In the genomic region with DNA sequence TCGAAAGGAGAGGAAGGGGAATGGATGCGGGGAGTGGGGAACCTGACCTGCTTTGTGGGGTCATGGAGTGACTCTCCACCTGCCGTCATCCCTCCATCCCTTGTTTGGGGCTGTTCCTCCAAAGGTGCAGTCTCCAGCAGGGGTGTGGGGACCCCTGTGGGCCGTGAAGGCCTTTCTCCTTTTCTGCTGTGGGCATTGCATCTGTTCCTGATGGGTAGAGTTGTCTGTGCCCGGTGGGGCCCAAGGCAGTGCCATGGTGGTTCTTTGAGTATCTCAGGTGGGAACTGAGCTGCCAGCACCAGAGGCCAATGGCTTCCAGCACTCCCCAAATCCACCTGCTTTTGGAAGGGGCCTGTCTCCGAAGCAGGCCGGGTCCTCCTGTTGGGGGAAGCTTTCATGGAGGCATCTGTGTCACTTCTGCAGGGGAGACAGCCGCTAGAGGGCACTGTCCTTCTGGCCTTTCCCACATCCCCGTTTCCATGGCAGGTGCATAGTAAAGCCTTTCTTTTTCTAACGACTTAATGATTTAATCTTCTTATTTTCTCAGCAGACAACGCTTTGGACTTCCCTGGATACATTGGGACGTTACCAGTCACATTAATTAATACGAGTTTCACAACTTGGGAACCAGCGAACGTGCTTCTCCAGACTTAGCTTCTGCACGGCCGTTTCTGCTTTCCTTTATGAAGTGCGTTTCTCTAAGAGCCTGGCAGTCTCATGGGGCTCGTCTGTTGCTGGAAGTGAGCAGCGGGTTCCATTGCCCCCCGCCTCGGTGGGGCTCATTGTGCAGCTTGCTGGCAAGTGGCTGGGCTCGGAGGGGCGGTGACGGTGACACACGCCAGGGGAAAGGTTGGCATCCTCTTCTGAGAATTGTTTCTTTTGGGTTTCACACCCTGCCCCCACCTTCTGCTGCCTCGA, we compare ENCODE assay signal across 8 cellular contexts. TPM values are rescaled to one million over a fixed set of nuclear protein-coding genes. Genes with fewer than 3 reads are reported as not detected.
DNase-seq lines count a peak whose midpoint lies in the region; ATAC-seq, FAIRE-seq and TF ChIP-seq lines count a peak whose summit lies in the region.

No MANE protein-coding gene starts in this region.

- POLR2A ChIA-PET in A549 (lab: Yijun Ruan, JAX), result no interaction called here

- peak in 1 of 2 experiments; percentile 85; a peak in 3 of 6 replicates for ATAC-seq in A549
- ATAC-seq in right lobe of liver, result peak; percentile 65 to 80 (median 66)
- no peak for ATAC-seq in GM18520 (IDR thresholded peaks at IDR 0.05; ENCODE audit: unreplicated experiment)

- peak; percentile 68 for TF ChIP-seq CTCF in A549 (IDR thresholded peaks at IDR 0.05)
- peak; percentile 59 to 92 (median 87) for TF ChIP-seq CTCF in right lobe of liver (IDR thresholded peaks at IDR 0.05)

- no peaks in the 10 kb centered on the region; the same call in 2 of the 3 replicates for H3K9me3 ChIP-seq in A549
- H3K9me3 ChIP-seq in right lobe of liver, result no peaks in the 10 kb centered on the region

- peak; percentile 54 to 73 for DNase-seq in A549 (ENCODE audit: low read depth in 1 of 2, low spot score in 1 of 2)
- peak; percentile 81 for DNase-seq in GM19239 (ENCODE audit: insufficient read length, low spot score)
- DNase-seq in NCI-H460 (ENCODE audit: extremely low read depth, low read depth), result peak; percentile 45
- DNase-seq in activated CD4-positive, alpha-beta T cell treated with anti-CD3 and anti-CD28 coated beads, Interleukin-2, amount 50 U/mL, for 1 hour, result peak; percentile 74
- DNase-seq in dermis microvascular lymphatic vessel endothelial cell (ENCODE audit: low read depth in 2 of 2), result peak; percentile 48 to 73
- peak; percentile 69 to 74 (median 69) for DNase-seq in right lobe of liver
- DNase-seq in stimulated activated CD4-positive, alpha-beta T cell treated with anti-CD3 and anti-CD28 coated beads, TNF-alpha, amount 100 ng/mL, for 1 hour (ENCODE audit: low read depth in 3 of 3, low spot score in 1 of 3), result peak; percentile 30 to 61 (median 32)

- no peaks in the 10 kb centered on the region for H3K27me3 ChIP-seq in right lobe of liver

- H3K4me3 ChIP-seq in A549, result no peak overlapping the region
- no peak overlapping the region for H3K4me3 ChIP-seq in right lobe of liver

- WGBS in A549 (ENCODE audit: missing lambda C conversion rate), result 48% methylated on average over 27 of the region's 27 CpGs
- 29% methylated on average over 19 of the region's 27 CpGs for WGBS in right lobe of liver (ENCODE audit: insufficient coverage, low coverage, low lambda C conversion rate, missing lambda C conversion rate)

- H3K27ac ChIP-seq in A549, result no peak overlapping the region
- H3K27ac ChIP-seq in right lobe of liver, result no peak overlapping the region

- no peaks in the 10 kb centered on the region for H3K4me1 ChIP-seq in A549
- no peaks in the 10 kb centered on the region for H3K4me1 ChIP-seq in right lobe of liver

- no peaks in the 10 kb centered on the region for H3K36me3 ChIP-seq in right lobe of liver

- intact Hi-C loops in right lobe of liver (cut with DNase I), result loop anchor here (10.0 kb wide), 2 partner anchors 86 to 544 kb away; no protein-coding TSS in a partner anchor

- peak; percentile 62 to 70 for TF ChIP-seq RAD21 in A549 (conservative IDR thresholded peaks at IDR 0.05 in 1 of 2, IDR thresholded peaks at IDR 0.05 in 1 of 2)

- no peak for TF ChIP-seq POLR2A in A549 (IDR thresholded peaks at IDR 0.05; ENCODE audit: low read length)
- no peak for TF ChIP-seq POLR2A in right lobe of liver (IDR thresholded peaks at IDR 0.05)

- H3K4me2 ChIP-seq in A549, result no peak overlapping the region

- CTCF ChIA-PET in A549 (lab: Yijun Ruan, JAX), result interaction anchor here (0.6 to 9.2 kb wide), 39 partner anchors 10 to 809 kb away, joined by 3 to 147 read pairs (median 4); no protein-coding TSS in a partner anchor

- FAIRE-seq in A549 (lab: Jason Lieb, UNC) (no peak), GM19239 (lab: Jason Lieb, UNC) (peak; percentile 79)

- no peak for TF ChIP-seq EP300 in A549 (IDR thresholded peaks at IDR 0.05)

TF ChIP-seq in A549, 52 proteins besides CTCF, POLR2A, EP300 and RAD21:
- TF ChIP-seq SMC3 (IDR thresholded peaks at IDR 0.05) (peak; percentile 69), FOSB (CRISPR knock-in tag; IDR thresholded peaks at IDR 0.05) (no peak), ESRRA (IDR thresholded peaks at IDR 0.05; ENCODE audit: borderline replicate concordance, low read length) (no peak)
- TF ChIP-seq, protein P1, sequence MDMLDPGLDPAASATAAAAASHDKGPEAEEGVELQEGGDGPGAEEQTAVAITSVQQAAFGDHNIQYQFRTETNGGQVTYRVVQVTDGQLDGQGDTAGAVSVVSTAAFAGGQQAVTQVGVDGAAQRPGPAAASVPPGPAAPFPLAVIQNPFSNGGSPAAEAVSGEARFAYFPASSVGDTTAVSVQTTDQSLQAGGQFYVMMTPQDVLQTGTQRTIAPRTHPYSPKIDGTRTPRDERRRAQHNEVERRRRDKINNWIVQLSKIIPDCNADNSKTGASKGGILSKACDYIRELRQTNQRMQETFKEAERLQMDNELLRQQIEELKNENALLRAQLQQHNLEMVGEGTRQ (IDR thresholded peaks at IDR 0.05), result no peak
- TF ChIP-seq, protein P2, sequence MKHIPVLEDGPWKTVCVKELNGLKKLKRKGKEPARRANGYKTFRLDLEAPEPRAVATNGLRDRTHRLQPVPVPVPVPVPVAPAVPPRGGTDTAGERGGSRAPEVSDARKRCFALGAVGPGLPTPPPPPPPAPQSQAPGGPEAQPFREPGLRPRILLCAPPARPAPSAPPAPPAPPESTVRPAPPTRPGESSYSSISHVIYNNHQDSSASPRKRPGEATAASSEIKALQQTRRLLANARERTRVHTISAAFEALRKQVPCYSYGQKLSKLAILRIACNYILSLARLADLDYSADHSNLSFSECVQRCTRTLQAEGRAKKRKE (CRISPR knock-in tag; IDR thresholded peaks at IDR 0.05; ENCODE audit: low read depth), result no peak

RNA-seq across cellular contexts. Expression of gene PARVB, which starts 57.1 kb away (rescaled TPM):
- polyA plus RNA-seq in A549 (2011; rRNA removed), result 33.1 and 33.5 TPM in 2 replicates
- 64.9 and 65.8 TPM in 2 replicates for polyA plus RNA-seq in A549 (2012; cell fraction: cytosol; rRNA removed)
- 30.9 and 35.4 TPM in 2 replicates for polyA plus RNA-seq in A549 (2012; cell fraction: nucleus; rRNA removed)
- polyA plus RNA-seq in A549 (2017; fragmentation: RNase III; extraction: RNeasy Plus Mini Kit Qiagen cat#74134 plus additional on column Dnase treatment), result 27.4 to 33.0 TPM (median 28.3 TPM) in 3 replicates
- polyA minus RNA-seq in A549 (2011; rRNA and poly(A)+ RNA removed), result 19.5 and 21.9 TPM in 2 replicates
- total RNA-seq in NCI-H460 (2014; rRNA removed; shearing (Covaris generic)), result 32.2 and 33.0 TPM in 2 replicates
- polyA plus RNA-seq in NCI-H460 (2014; cell fraction: nucleus; rRNA removed), result 13.5 and 21.2 TPM in 2 replicates
- 39.2 and 77.8 TPM in 2 replicates for total RNA-seq in dermis microvascular lymphatic vessel endothelial cell
- 10 to 100 TPM; 14.2 to 21.3 (median 15.2) TPM for total RNA-seq in right lobe of liver
